ENCODE assay signal across 8 cellular contexts in genomic region chr6:129490551-129491245, GRCh38.
DNase-seq lines count a peak whose midpoint lies in the region; ATAC-seq and TF ChIP-seq lines count a peak whose summit lies in the region.

No MANE protein-coding gene starts in this region.

- H3K36me3 ChIP-seq in KMS-11 (ENCODE audit: insufficient read depth), result no peaks in the 10 kb centered on the region

- H3K4me3 ChIP-seq in KMS-11 (IDR thresholded peaks at IDR 0.05; ENCODE audit: insufficient read depth, low read depth, low read length), result no peak overlapping the region

- H3K27me3 ChIP-seq in KMS-11 (ENCODE audit: insufficient read depth, low read depth), result no peaks in the 10 kb centered on the region

- H3K9ac ChIP-seq in KMS-11, result peak overlapping the region; percentile 76

- peak overlapping the region; percentile 96 for H3K27ac ChIP-seq in KMS-11

- peaks cover 31% of the 10 kb centered on the region for H3K4me1 ChIP-seq in KMS-11 (ENCODE audit: low read depth, poor library complexity, severe bottlenecking)

- no peak for TF ChIP-seq CTCF in KMS-11 (conservative IDR thresholded peaks at IDR 0.05; ENCODE audit: low read depth, low read length)

- H2AFZ ChIP-seq in KMS-11 (ENCODE audit: low read depth), result peak overlapping the region; percentile 87

- no peaks in the 10 kb centered on the region for H4K20me1 ChIP-seq in KMS-11 (ENCODE audit: insufficient read depth)

- no peaks in the 10 kb centered on the region for H3K79me2 ChIP-seq in KMS-11 (ENCODE audit: insufficient read depth, low read depth)

- H3K4me2 ChIP-seq in KMS-11, result peak overlapping the region; percentile 87

- peak; percentile 86 for ATAC-seq in GM21737 (IDR thresholded peaks at IDR 0.05; ENCODE audit: unreplicated experiment)

- peak; percentile 54 for DNase-seq in ELF-1 (ENCODE audit: low read depth, low spot score)
- DNase-seq in activated CD4-positive, alpha-beta T cell treated with anti-CD3 and anti-CD28 coated beads for 24 hours (ENCODE audit: low read depth in 2 of 2), result peak; percentile 22 to 59
- DNase-seq in dermis blood vessel endothelial cell, result peak; percentile 97
- DNase-seq in midbrain (lab: John Stamatoyannopoulos, UW), result peak; percentile 35
- DNase-seq in stimulated activated naive CD4-positive, alpha-beta T cell treated with Interleukin-2 at 50 U/mL for 16 hours (lab: John Stamatoyannopoulos, UW), result peak; percentile 51
- DNase-seq in DMS153 (lab: John Stamatoyannopoulos, UW), result no peak
